Comparison of ENCODE assay signal across 1 cellular context in genomic region chr11:101860694-101861371, GRCh38.
TF ChIP-seq lines count a peak whose summit lies in the region.

No MANE protein-coding gene starts in this region.

TF ChIP-seq in GM23338, 12 proteins besides CTCF, POLR2A, EP300 and RAD21 (continued from another document):
- TF ChIP-seq ZNF462 (CRISPR knock-in tag; IDR thresholded peaks at IDR 0.05) (no peak), JUNB (IDR thresholded peaks at IDR 0.05; ENCODE audit: unreplicated experiment) (no peak)
